8 cellular contexts compared by ENCODE assay signal in the genomic region with DNA sequence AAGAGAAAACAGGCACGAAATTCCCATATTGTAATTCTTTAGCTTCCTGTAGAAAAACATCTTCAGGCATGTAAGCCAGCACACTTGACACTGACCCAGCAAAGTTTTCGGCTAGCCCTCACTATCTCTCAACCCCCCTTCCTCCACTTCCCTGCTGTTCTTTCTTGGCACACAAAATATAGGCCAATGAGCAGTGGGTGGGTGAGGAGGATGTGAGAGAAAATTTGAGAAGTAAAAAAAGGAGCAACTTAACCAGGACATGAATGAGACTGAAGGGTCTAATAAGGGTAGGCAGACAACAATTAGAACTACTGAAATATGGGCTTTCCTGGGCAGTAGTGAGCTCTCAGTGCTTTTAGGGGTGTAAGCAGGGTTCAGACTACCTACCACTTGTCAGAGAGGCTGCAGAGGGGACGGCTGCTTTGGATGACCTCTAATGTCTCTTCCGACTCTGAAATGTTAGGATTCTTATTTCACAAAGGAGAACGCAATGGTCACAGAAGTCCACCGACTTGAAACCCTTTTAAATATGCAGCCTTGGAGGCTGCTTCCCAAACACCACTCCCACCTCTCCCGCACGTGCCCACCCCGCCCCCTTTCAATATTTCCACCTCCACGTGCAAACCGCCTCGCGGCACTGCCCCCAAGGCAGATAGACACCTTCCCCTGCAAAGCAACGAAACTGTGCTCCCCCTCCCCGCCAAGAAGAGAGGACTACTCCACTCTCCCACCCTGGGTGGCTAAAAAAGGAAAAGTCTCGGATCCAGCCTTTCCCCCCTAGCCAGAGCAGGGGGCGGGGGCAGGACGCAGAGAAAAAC. TPM values are rescaled to one million over a fixed set of nuclear protein-coding genes. Genes with fewer than 3 reads are reported as not detected.
DNase-seq lines count a peak whose midpoint lies in the region; ATAC-seq and TF ChIP-seq lines count a peak whose summit lies in the region.

No MANE protein-coding gene starts in this region.

- H3K27ac Mint-ChIP-seq in activated naive CD4-positive, alpha-beta T cell treated with anti-CD3 and anti-CD28 coated beads, Interleukin-2, amount 10 ng/mL, durations not matched to agents 7 days and 5 days: peak overlapping the region; percentile 85

- peak overlapping the region; percentile 95 for H3K4me3 ChIP-seq in thymus (ENCODE audit: low read length)

- no peaks in the 10 kb centered on the region for H3K27me3 ChIP-seq in thymus (ENCODE audit: control insufficient read depth, insufficient read depth)

- H3K9me3 ChIP-seq in thymus (ENCODE audit: control insufficient read depth): no peaks in the 10 kb centered on the region

- H3K36me3 Mint-ChIP-seq in activated naive CD4-positive, alpha-beta T cell treated with anti-CD3 and anti-CD28 coated beads, Interleukin-2, amount 10 ng/mL, durations not matched to agents 7 days and 5 days: peaks cover 44% of the 10 kb centered on the region

- H3K9me3 Mint-ChIP-seq in activated naive CD4-positive, alpha-beta T cell treated with anti-CD3 and anti-CD28 coated beads, Interleukin-2, amount 10 ng/mL, durations not matched to agents 7 days and 5 days: no peaks in the 10 kb centered on the region

- TF ChIP-seq POLR2A in GM18505 (IDR thresholded peaks at IDR 0.05; ENCODE audit: borderline replicate concordance, extremely low read depth, insufficient read depth, insufficient read length): no peak

- H3K27ac ChIP-seq in cingulate gyrus (ENCODE audit: low read depth, low read length) (peak overlapping the region; percentile 99), thymus (ENCODE audit: low read depth) (peak overlapping the region; percentile 98)

- H3K4me3 Mint-ChIP-seq in activated naive CD4-positive, alpha-beta T cell treated with anti-CD3 and anti-CD28 coated beads, Interleukin-2, amount 10 ng/mL, durations not matched to agents 7 days and 5 days: peak overlapping the region; percentile 86

- no peak for ATAC-seq in GM18505 (IDR thresholded peaks at IDR 0.05; ENCODE audit: unreplicated experiment)
- ATAC-seq in GM18907 (IDR thresholded peaks at IDR 0.05; ENCODE audit: unreplicated experiment): no peak

- peaks cover 64% of the 10 kb centered on the region for H3K4me1 Mint-ChIP-seq in activated naive CD4-positive, alpha-beta T cell treated with anti-CD3 and anti-CD28 coated beads, Interleukin-2, amount 10 ng/mL, durations not matched to agents 7 days and 5 days

- CTCF ChIA-PET in activated naive CD4-positive, alpha-beta T cell treated with anti-CD3 and anti-CD28 coated beads, Interleukin-2, amount 10 ng/mL, durations not matched to agents 7 days and 5 days (lab: Charles Lee): no interaction called here

- H3K36me3 ChIP-seq in thymus (ENCODE audit: control insufficient read depth, insufficient read depth): peaks cover 3% of the 10 kb centered on the region

- H3K27me3 Mint-ChIP-seq in activated naive CD4-positive, alpha-beta T cell treated with anti-CD3 and anti-CD28 coated beads, Interleukin-2, amount 10 ng/mL, durations not matched to agents 7 days and 5 days: no peaks in the 10 kb centered on the region

- DNase-seq in activated naive CD4-positive, alpha-beta T cell treated with anti-CD3 and anti-CD28 coated beads, Interleukin-2, amount 10 ng/mL, durations not matched to agents 7 days and 5 days: peak; percentile 29
- DNase-seq in activated naive CD4-positive, alpha-beta T cell treated with anti-CD3 and anti-CD28 coated beads, Interleukin-2, amount 50 U/mL, for 16 hours: no peak
- DNase-seq in medulla oblongata (ENCODE audit: extremely low spot score): peak; percentile 69

- 5% methylated on average over 18 of the region's 18 CpGs for WGBS in thymus

- H3K4me1 ChIP-seq in thymus (ENCODE audit: control insufficient read depth, insufficient read depth, low read length): peaks cover 28% of the 10 kb centered on the region

TF ChIP-seq in PFSK-1, 5 proteins besides CTCF, POLR2A, EP300 and RAD21:
- TF ChIP-seq SIN3A (IDR thresholded peaks at IDR 0.05; ENCODE audit: borderline replicate concordance, insufficient read depth, low read length) (peak; percentile 99), FOXP2 (optimal IDR thresholded peaks at IDR 0.05; ENCODE audit: borderline replicate concordance, extremely low read depth, extremely low read length, insufficient read depth) (no peak), POLR2AphosphoS5 (IDR thresholded peaks at IDR 0.05; ENCODE audit: low read depth, low read length) (no peak), TAF1 (IDR thresholded peaks at IDR 0.05; ENCODE audit: borderline replicate concordance, insufficient read depth, low read length) (no peak)
- TF ChIP-seq, protein P1, sequence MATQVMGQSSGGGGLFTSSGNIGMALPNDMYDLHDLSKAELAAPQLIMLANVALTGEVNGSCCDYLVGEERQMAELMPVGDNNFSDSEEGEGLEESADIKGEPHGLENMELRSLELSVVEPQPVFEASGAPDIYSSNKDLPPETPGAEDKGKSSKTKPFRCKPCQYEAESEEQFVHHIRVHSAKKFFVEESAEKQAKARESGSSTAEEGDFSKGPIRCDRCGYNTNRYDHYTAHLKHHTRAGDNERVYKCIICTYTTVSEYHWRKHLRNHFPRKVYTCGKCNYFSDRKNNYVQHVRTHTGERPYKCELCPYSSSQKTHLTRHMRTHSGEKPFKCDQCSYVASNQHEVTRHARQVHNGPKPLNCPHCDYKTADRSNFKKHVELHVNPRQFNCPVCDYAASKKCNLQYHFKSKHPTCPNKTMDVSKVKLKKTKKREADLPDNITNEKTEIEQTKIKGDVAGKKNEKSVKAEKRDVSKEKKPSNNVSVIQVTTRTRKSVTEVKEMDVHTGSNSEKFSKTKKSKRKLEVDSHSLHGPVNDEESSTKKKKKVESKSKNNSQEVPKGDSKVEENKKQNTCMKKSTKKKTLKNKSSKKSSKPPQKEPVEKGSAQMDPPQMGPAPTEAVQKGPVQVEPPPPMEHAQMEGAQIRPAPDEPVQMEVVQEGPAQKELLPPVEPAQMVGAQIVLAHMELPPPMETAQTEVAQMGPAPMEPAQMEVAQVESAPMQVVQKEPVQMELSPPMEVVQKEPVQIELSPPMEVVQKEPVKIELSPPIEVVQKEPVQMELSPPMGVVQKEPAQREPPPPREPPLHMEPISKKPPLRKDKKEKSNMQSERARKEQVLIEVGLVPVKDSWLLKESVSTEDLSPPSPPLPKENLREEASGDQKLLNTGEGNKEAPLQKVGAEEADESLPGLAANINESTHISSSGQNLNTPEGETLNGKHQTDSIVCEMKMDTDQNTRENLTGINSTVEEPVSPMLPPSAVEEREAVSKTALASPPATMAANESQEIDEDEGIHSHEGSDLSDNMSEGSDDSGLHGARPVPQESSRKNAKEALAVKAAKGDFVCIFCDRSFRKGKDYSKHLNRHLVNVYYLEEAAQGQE (IDR thresholded peaks at IDR 0.05; ENCODE audit: insufficient read depth in 1 of 2, low read depth in 2 of 2, low read length in 2 of 2): no peak
TF ChIP-seq in PFSK-1: peak in this region for 1.

RNA-seq across cellular contexts. Expression of a gene that starts 0.9 kb away (rescaled TPM):
- 2.1 TPM for polyA plus RNA-seq in PFSK-1 (2012; ENCODE audit: insufficient read length, low read depth)
- polyA plus RNA-seq in thymus: 19.5 TPM

RNA-seq across cellular contexts. Expression of a gene that starts 1.4 kb away (rescaled TPM):
- 67.3 TPM for polyA plus RNA-seq in PFSK-1 (2012; ENCODE audit: insufficient read length, low read depth)
- 37.8 TPM for polyA plus RNA-seq in thymus
